30 cellular contexts compared by ENCODE assay signal in genomic region chr2:168072626-168073303, GRCh38.
"Had no signal": no experiment of that assay in that cellular context is flagged by ENCODE, and none has a peak within 500 bp of the region (broad histone marks: within the 10 kb centered on the region; RNA-seq: fewer than 3 reads in every experiment).

No MANE protein-coding gene starts in this region.

- DNase-seq: activated B cell treated with CpG ODN at 0.5 μM for 24 hours; activated CD4-positive, alpha-beta T cell treated with anti-CD3 and anti-CD28 coated beads for 48 hours; activated CD4-positive, alpha-beta T cell treated with anti-CD3 and anti-CD28 coated beads, Interleukin-2, amount 50 U/mL, for 1 hour; activated CD4-positive, alpha-beta T cell treated with anti-CD3 and anti-CD28 coated beads, Interleukin-2, amount 50 U/mL, for 48 hours; activated CD8-positive, alpha-beta memory T cell treated with anti-CD3 and anti-CD28 coated beads, Interleukin-2, amount 10 ng/mL, durations not matched to agents 7 days and 5 days; activated CD8-positive, alpha-beta memory T cell treated with anti-CD3 and anti-CD28 coated beads, Interleukin-2, amount 50 U/mL, for 4 hours; activated CD8-positive, alpha-beta T cell treated with anti-CD3 and anti-CD28 coated beads, Interleukin-2, amount 10 ng/mL, durations not matched to agents 7 days and 5 days; activated effector memory CD4-positive, alpha-beta T cell treated with anti-CD3 and anti-CD28 coated beads, Interleukin-2, amount 50 U/mL, for 16 hours; activated naive CD4-positive, alpha-beta T cell treated with anti-CD3 and anti-CD28 coated beads, Interleukin-2, amount 10 ng/mL, durations not matched to agents 7 days and 5 days; activated naive CD8-positive, alpha-beta T cell treated with anti-CD3 and anti-CD28 coated beads, Interleukin-2, amount 10 ng/mL, durations not matched to agents 7 days and 5 days; activated T-cell treated with anti-CD3 and anti-CD28 coated beads, Interleukin-2, amount 50 U/mL, for 1 hour; activated T-cell treated with anti-CD3 and anti-CD28 coated beads, Interleukin-2, amount 50 U/mL, for 48 hours; anterior cingulate cortex; brain microvascular endothelial cell; colonic mucosa; effector CD8-positive, alpha-beta T cell; esophagus squamous epithelium; head of caudate nucleus; T-helper 1 cell; T-helper 17 cell; T1000; WERI-Rb-1 had no signal

- H3K27me3 ChIP-seq: brain microvascular endothelial cell, colonic mucosa, esophagus squamous epithelium had no signal

- H3K4me1 ChIP-seq: colonic mucosa, esophagus squamous epithelium had no signal

- H3K27ac Mint-ChIP-seq: activated B cell treated with CpG ODN at 0.5 μM for 24 hours; activated CD8-positive, alpha-beta memory T cell treated with anti-CD3 and anti-CD28 coated beads, Interleukin-2, amount 10 ng/mL, durations not matched to agents 7 days and 5 days; activated CD8-positive, alpha-beta T cell treated with anti-CD3 and anti-CD28 coated beads, Interleukin-2, amount 10 ng/mL, durations not matched to agents 7 days and 5 days; activated naive CD4-positive, alpha-beta T cell treated with anti-CD3 and anti-CD28 coated beads, Interleukin-2, amount 10 ng/mL, durations not matched to agents 7 days and 5 days; activated naive CD4-positive, alpha-beta T cell treated with anti-CD3 and anti-CD28 coated beads, Interleukin-2, amount 50 U/mL, for 72 hours; activated naive CD8-positive, alpha-beta T cell treated with anti-CD3 and anti-CD28 coated beads, Interleukin-2, amount 10 ng/mL, durations not matched to agents 7 days and 5 days; activated T-helper 1 cell treated with anti-CD3 and anti-CD28 coated beads, Interleukin-12 subunit alpha, Interleukin-12 subunit beta, Interleukin-2, Interleukin-4 antibody, amounts not matched to agents 30 ng/mL and 10 ng/mL and 1 ng/mL, durations not matched to agents 14 hours and 24 hours and 36 hours; activated T-helper 2 cell treated with anti-CD3 and anti-CD28 coated beads, Interferon-gamma antibody, Interleukin-2, Interleukin-4, amounts not matched to agents 10 μg/mL and 5 μg/mL and 100 μg/mL, durations not matched to agents 14 hours and 24 hours and 36 hours; T-helper 17 cell; T-helper 2 cell treated with Interferon-gamma antibody and Interleukin-4, amounts not matched to agents 5 μg/mL and 100 μg/mL, for 36 hours had no signal

- H3K4me1 Mint-ChIP-seq: activated B cell treated with CpG ODN at 0.5 μM for 24 hours; activated CD8-positive, alpha-beta memory T cell treated with anti-CD3 and anti-CD28 coated beads, Interleukin-2, amount 10 ng/mL, durations not matched to agents 7 days and 5 days; activated naive CD4-positive, alpha-beta T cell treated with anti-CD3 and anti-CD28 coated beads, Interleukin-2, amount 10 ng/mL, durations not matched to agents 7 days and 5 days; activated naive CD8-positive, alpha-beta T cell treated with anti-CD3 and anti-CD28 coated beads, Interleukin-2, amount 10 ng/mL, durations not matched to agents 7 days and 5 days had no signal

- H3K9me3 ChIP-seq: colonic mucosa, esophagus squamous epithelium had no signal

- H3K36me3 ChIP-seq: colonic mucosa had no signal

- H3K9me3 Mint-ChIP-seq: activated B cell treated with CpG ODN at 0.5 μM for 24 hours; activated naive CD4-positive, alpha-beta T cell treated with anti-CD3 and anti-CD28 coated beads, Interleukin-2, amount 10 ng/mL, durations not matched to agents 7 days and 5 days; activated naive CD4-positive, alpha-beta T cell treated with anti-CD3 and anti-CD28 coated beads, Interleukin-2, amount 50 U/mL, for 72 hours; activated naive CD8-positive, alpha-beta T cell treated with anti-CD3 and anti-CD28 coated beads, Interleukin-2, amount 10 ng/mL, durations not matched to agents 7 days and 5 days; activated T-helper 1 cell treated with anti-CD3 and anti-CD28 coated beads, Interleukin-12 subunit alpha, Interleukin-12 subunit beta, Interleukin-2, Interleukin-4 antibody, amounts not matched to agents 30 ng/mL and 10 ng/mL and 1 ng/mL, durations not matched to agents 14 hours and 24 hours and 36 hours; activated T-helper 2 cell treated with anti-CD3 and anti-CD28 coated beads, Interferon-gamma antibody, Interleukin-2, Interleukin-4, amounts not matched to agents 10 μg/mL and 5 μg/mL and 100 μg/mL, durations not matched to agents 14 hours and 24 hours and 36 hours; T-helper 2 cell treated with Interferon-gamma antibody and Interleukin-4, amounts not matched to agents 5 μg/mL and 100 μg/mL, for 36 hours had no signal

- H3K27me3 Mint-ChIP-seq: activated B cell treated with CpG ODN at 0.5 μM for 24 hours; activated CD8-positive, alpha-beta memory T cell treated with anti-CD3 and anti-CD28 coated beads, Interleukin-2, amount 10 ng/mL, durations not matched to agents 7 days and 5 days; activated naive CD4-positive, alpha-beta T cell treated with anti-CD3 and anti-CD28 coated beads, Interleukin-2, amount 10 ng/mL, durations not matched to agents 7 days and 5 days; activated naive CD8-positive, alpha-beta T cell treated with anti-CD3 and anti-CD28 coated beads, Interleukin-2, amount 10 ng/mL, durations not matched to agents 7 days and 5 days; T-helper 17 cell had no signal

- H3K4me3 ChIP-seq: colonic mucosa, esophagus squamous epithelium had no signal

- FAIRE-seq: astrocyte, bronchial epithelial cell, endothelial cell of umbilical vein, frontal cortex had no signal

- H3K4me3 Mint-ChIP-seq: activated B cell treated with CpG ODN at 0.5 μM for 24 hours; activated CD8-positive, alpha-beta memory T cell treated with anti-CD3 and anti-CD28 coated beads, Interleukin-2, amount 10 ng/mL, durations not matched to agents 7 days and 5 days; activated CD8-positive, alpha-beta T cell treated with anti-CD3 and anti-CD28 coated beads, Interleukin-2, amount 10 ng/mL, durations not matched to agents 7 days and 5 days; activated naive CD4-positive, alpha-beta T cell treated with anti-CD3 and anti-CD28 coated beads, Interleukin-2, amount 10 ng/mL, durations not matched to agents 7 days and 5 days; activated naive CD8-positive, alpha-beta T cell treated with anti-CD3 and anti-CD28 coated beads, Interleukin-2, amount 10 ng/mL, durations not matched to agents 7 days and 5 days; activated T-helper 1 cell treated with anti-CD3 and anti-CD28 coated beads, Interleukin-12 subunit alpha, Interleukin-12 subunit beta, Interleukin-2, Interleukin-4 antibody, amounts not matched to agents 30 ng/mL and 10 ng/mL and 1 ng/mL, durations not matched to agents 14 hours and 24 hours and 36 hours; T-helper 17 cell; T-helper 2 cell treated with Interferon-gamma antibody and Interleukin-4, amounts not matched to agents 5 μg/mL and 100 μg/mL, for 36 hours had no signal
